ENCODE assay signal across 2 cellular contexts in the genomic region with DNA sequence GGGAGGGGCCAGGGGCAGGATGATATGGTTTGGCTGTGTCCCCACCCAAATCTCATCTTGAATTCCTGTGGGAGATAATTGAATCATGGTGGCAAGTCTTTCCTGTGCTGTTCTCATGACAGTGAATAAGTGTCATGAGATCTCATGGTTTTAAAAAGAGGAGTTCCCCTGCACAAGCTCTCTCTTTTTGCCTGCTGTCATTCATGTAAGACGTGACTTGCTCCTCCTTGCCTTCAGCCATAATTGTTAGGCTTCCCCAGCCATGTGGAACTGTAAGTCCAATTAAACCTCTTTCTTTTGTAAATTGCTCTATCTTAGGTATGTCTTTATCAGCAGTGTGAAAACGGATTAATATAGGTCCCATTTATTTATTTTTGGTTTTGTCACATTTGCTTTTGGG.
A peak's percentile ranks its signal among the peaks of the same experiment; 100 is the strongest.
TF ChIP-seq lines count a peak whose summit lies in the region.

No MANE protein-coding gene starts in this region.

TF ChIP-seq in GM12878, 131 proteins besides CTCF, POLR2A, EP300 and RAD21:
- TF ChIP-seq, protein P1, sequence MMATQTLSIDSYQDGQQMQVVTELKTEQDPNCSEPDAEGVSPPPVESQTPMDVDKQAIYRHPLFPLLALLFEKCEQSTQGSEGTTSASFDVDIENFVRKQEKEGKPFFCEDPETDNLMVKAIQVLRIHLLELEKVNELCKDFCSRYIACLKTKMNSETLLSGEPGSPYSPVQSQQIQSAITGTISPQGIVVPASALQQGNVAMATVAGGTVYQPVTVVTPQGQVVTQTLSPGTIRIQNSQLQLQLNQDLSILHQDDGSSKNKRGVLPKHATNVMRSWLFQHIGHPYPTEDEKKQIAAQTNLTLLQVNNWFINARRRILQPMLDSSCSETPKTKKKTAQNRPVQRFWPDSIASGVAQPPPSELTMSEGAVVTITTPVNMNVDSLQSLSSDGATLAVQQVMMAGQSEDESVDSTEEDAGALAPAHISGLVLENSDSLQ (IDR thresholded peaks at IDR 0.05): peak; percentile 30; the same call in 1 of the 2 replicates

TF ChIP-seq in K562, 482 proteins besides CTCF, POLR2A, EP300 and RAD21:
- peak; percentile 91 for TF ChIP-seq ZNF431 (CRISPR knock-in tag; IDR thresholded peaks at IDR 0.05)
TF ChIP-seq in K562: peak in this region for 1; not testable (repeated sequence) for 481.
